Comparison of ENCODE assay signal across 16 cellular contexts in the genomic region with DNA sequence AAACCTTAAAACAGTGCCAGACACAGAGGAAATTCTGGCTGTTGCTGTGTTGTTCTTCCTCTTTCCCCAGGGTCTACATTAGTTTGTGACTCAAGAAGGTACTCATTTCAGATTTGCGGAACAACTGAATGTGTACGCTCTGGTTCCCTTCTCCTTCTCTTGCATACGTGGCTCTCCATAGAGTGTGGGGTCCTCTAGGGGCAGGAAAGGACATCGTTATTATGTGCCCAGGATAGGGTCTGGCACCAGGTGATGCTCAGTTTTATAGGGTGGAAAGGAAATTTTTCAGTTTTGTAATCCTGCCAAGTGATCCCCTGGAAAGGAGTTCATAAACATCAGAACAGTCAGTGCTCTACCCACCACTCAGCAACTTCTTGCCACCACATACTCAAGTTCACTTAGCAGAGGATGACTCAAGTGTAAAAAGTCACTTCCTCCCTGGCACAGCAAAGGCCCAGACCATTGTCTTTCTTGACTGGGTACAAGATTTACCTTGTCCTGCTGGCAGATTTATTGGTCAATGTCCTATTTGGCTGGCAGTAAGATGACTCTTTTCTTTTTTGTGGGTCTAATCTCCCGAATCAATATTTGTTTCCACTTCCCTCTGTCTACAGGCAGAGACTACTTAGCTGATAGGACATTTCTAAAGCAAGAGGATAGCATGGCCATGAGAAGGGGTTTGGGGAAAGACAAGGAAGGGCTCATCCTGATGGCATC.
"Had no signal": no experiment of that assay in that cellular context is flagged by ENCODE, and none has a peak within 500 bp of the region (broad histone marks: within the 10 kb centered on the region; RNA-seq: fewer than 3 reads in every experiment).

No MANE protein-coding gene starts in this region.

- H3K4me1 ChIP-seq: body of pancreas, heart right ventricle, suprapubic skin, vagina had no signal

- H3K4me3 ChIP-seq: body of pancreas, heart right ventricle, suprapubic skin, vagina had no signal

- H3K36me3 ChIP-seq: heart right ventricle, suprapubic skin, vagina had no signal

- H3K27me3 ChIP-seq: body of pancreas, suprapubic skin, vagina had no signal

- H3K27ac ChIP-seq: body of pancreas, heart right ventricle, suprapubic skin, vagina had no signal

- H3K9me3 ChIP-seq: body of pancreas, heart right ventricle, suprapubic skin, vagina had no signal

- DNase-seq: activated CD4-positive, alpha-beta T cell treated with anti-CD3 and anti-CD28 coated beads, Interleukin-2, amount 10 ng/mL, durations not matched to agents 7 days and 5 days; activated CD8-positive, alpha-beta memory T cell treated with anti-CD3 and anti-CD28 coated beads, Interleukin-2, amount 50 U/mL, for 4 hours; activated naive CD4-positive, alpha-beta T cell treated with anti-CD3 and anti-CD28 coated beads for 36 hours; activated T-cell treated with anti-CD3 and anti-CD28 coated beads, Interleukin-2, amount 50 U/mL, for 4 hours; body of pancreas; erythroblast; heart right ventricle; immature natural killer cell; kidney glomerular epithelial cell; left ventricle myocardium superior; occipital lobe; posterior cingulate gyrus; stimulated activated CD4-positive, alpha-beta T cell treated with anti-CD3 and anti-CD28 coated beads, Interleukin-2, amount 100 ng/mL, for 24 hours; trophoblast cell had no signal
